In the genomic region with DNA sequence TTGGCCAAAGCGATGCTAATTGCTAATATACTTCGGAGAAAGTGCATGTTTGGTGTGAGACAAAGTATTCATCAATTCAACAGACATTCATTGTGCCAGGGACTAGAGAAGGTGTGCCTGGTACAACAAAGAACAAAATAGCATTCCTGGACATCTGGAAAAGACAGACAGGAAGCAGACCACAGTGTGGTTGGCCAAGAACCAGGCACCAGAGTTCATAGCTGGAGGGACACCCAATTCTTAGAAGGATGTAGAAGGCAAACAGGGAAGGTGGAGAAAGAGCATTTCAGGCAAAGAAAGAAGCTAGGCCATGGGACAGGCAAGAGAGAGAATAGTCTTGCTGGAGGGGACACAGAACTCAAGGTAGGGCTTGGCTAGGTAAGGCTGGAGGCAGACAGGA, we compare ENCODE assay signal across 27 cellular contexts.
"Had no signal": no experiment of that assay in that cellular context is flagged by ENCODE, and none has a peak within 500 bp of the region (broad histone marks: within the 10 kb centered on the region; RNA-seq: fewer than 3 reads in every experiment).

No MANE protein-coding gene starts in this region.

- H3K36me3 Mint-ChIP-seq: activated CD8-positive, alpha-beta memory T cell treated with anti-CD3 and anti-CD28 coated beads, Interleukin-2, amount 10 ng/mL, durations not matched to agents 7 days and 5 days; activated naive CD4-positive, alpha-beta T cell treated with anti-CD3 and anti-CD28 coated beads, Interleukin-2, amount 50 U/mL, for 24 hours; brain had no signal

- H3K36me3 ChIP-seq: ascending aorta, Peyer's patch had no signal

- H3K9me3 ChIP-seq: ascending aorta, Peyer's patch had no signal

- H3K4me3 Mint-ChIP-seq: activated B cell treated with CpG ODN at 0.5 μM for 24 hours; activated CD4-positive, alpha-beta T cell treated with anti-CD3 and anti-CD28 coated beads, Interleukin-2, amount 10 ng/mL, durations not matched to agents 24 days and 14 days; activated CD8-positive, alpha-beta memory T cell treated with anti-CD3 and anti-CD28 coated beads, Interleukin-2, amount 10 ng/mL, durations not matched to agents 7 days and 5 days; activated naive CD4-positive, alpha-beta T cell treated with anti-CD3 and anti-CD28 coated beads, Interleukin-2, amount 50 U/mL, for 24 hours; activated T-cell treated with anti-CD3 and anti-CD28 coated beads, Interleukin-2, amount 50 U/mL, for 24 hours; activated T-helper 1 cell treated with anti-CD3 and anti-CD28 coated beads, Interleukin-12 subunit alpha, Interleukin-12 subunit beta, Interleukin-2, Interleukin-4 antibody, amounts not matched to agents 30 ng/mL and 10 ng/mL and 1 ng/mL, durations not matched to agents 14 hours and 24 hours and 36 hours; brain had no signal

- H3K4me3 ChIP-seq: ascending aorta, Peyer's patch had no signal

- H3K27ac Mint-ChIP-seq: activated B cell treated with CpG ODN at 0.5 μM for 24 hours; activated CD4-positive, alpha-beta T cell treated with anti-CD3 and anti-CD28 coated beads, Interleukin-2, amount 10 ng/mL, durations not matched to agents 24 days and 14 days; activated CD8-positive, alpha-beta memory T cell treated with anti-CD3 and anti-CD28 coated beads, Interleukin-2, amount 10 ng/mL, durations not matched to agents 7 days and 5 days; activated naive CD4-positive, alpha-beta T cell treated with anti-CD3 and anti-CD28 coated beads, Interleukin-2, amount 50 U/mL, for 24 hours; activated T-cell treated with anti-CD3 and anti-CD28 coated beads, Interleukin-2, amount 50 U/mL, for 24 hours; activated T-helper 1 cell treated with anti-CD3 and anti-CD28 coated beads, Interleukin-12 subunit alpha, Interleukin-12 subunit beta, Interleukin-2, Interleukin-4 antibody, amounts not matched to agents 30 ng/mL and 10 ng/mL and 1 ng/mL, durations not matched to agents 14 hours and 24 hours and 36 hours had no signal

- H3K27me3 ChIP-seq: ascending aorta, Peyer's patch had no signal

- H3K27me3 Mint-ChIP-seq: activated B cell treated with CpG ODN at 0.5 μM for 24 hours, brain had no signal

- FAIRE-seq: TTC549 had no signal

- DNase-seq: activated B cell treated with CpG ODN at 0.5 μM for 24 hours; activated CD4-positive, alpha-beta T cell treated with anti-CD3 and anti-CD28 coated beads for 1 hour; activated CD4-positive, alpha-beta T cell treated with anti-CD3 and anti-CD28 coated beads, Interleukin-2, amount 10 ng/mL, durations not matched to agents 24 days and 14 days; activated CD4-positive, alpha-beta T cell treated with anti-CD3 and anti-CD28 coated beads, Interleukin-2, amount 50 U/mL, for 48 hours; activated CD8-positive, alpha-beta memory T cell treated with anti-CD3 and anti-CD28 coated beads, Interleukin-2, amount 10 ng/mL, durations not matched to agents 7 days and 5 days; activated effector memory CD4-positive, alpha-beta T cell treated with Interleukin-2 at 50 U/mL for 16 hours; activated naive CD4-positive, alpha-beta T cell; activated T-cell treated with anti-CD3 and anti-CD28 coated beads, Interleukin-2, amount 50 U/mL, for 24 hours; amniotic stem cell; Karpas-422; NCI-H1048; NCI-H146; NCI-H187 treated with DMSO at 0.1 percent for 48 hours; NCI-H2081 treated with DMSO at 0.1 percent for 48 hours; NCI-H2227 treated with DMSO at 0.1 percent for 48 hours; NCI-H526; NCI-H774; NK-92 treated with Interleukin-12 subunit alpha and Interleukin-12 subunit beta, amount 100 ng/mL, for 24 hours; Peyer's patch; SHP77 treated with DMSO at 0.1 percent for 48 hours; T-helper 2 cell; T1000 had no signal

- H3K27ac ChIP-seq: ascending aorta, Peyer's patch had no signal

- H3K9me3 Mint-ChIP-seq: activated B cell treated with CpG ODN at 0.5 μM for 24 hours; activated CD4-positive, alpha-beta T cell treated with anti-CD3 and anti-CD28 coated beads, Interleukin-2, amount 10 ng/mL, durations not matched to agents 24 days and 14 days; activated naive CD4-positive, alpha-beta T cell treated with anti-CD3 and anti-CD28 coated beads, Interleukin-2, amount 50 U/mL, for 24 hours; activated T-cell treated with anti-CD3 and anti-CD28 coated beads, Interleukin-2, amount 50 U/mL, for 24 hours; activated T-helper 1 cell treated with anti-CD3 and anti-CD28 coated beads, Interleukin-12 subunit alpha, Interleukin-12 subunit beta, Interleukin-2, Interleukin-4 antibody, amounts not matched to agents 30 ng/mL and 10 ng/mL and 1 ng/mL, durations not matched to agents 14 hours and 24 hours and 36 hours; brain had no signal
